ENCODE assay signal across 8 cellular contexts in the genomic region with DNA sequence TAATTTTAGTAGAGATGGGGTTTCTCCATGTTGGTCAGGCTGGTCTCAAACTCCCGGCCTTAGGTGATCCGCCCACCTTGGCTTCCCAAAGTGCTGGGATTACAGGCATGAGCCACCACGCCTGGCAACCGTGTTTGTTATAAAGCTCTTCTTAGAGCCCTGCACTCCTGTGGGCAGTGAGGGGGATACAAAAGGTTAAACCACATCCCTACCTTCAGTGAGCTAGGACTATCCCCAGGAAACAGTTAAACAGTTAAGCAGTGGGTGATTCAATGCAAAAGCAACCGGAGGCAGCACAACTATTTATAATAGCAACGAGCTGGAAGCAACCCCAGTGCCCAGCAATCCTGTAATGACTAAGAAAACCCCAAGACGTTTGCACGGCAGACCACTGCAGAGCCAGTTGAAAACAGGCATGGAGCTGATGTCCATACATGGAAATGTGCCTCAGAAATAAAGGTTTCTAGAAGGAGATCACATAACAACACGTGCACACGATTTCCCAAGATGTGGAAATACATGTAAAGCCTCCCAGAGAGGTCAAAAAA.
DNase-seq lines count a peak whose midpoint lies in the region; ATAC-seq and TF ChIP-seq lines count a peak whose summit lies in the region.

No MANE protein-coding gene starts in this region.

- H3K36me3 Mint-ChIP-seq in activated CD4-positive, alpha-beta T cell treated with anti-CD3 and anti-CD28 coated beads, Interleukin-2, amount 10 ng/mL, durations not matched to agents 7 days and 5 days (ENCODE audit: low read depth) = no peaks in the 10 kb centered on the region

- H3K4me3 ChIP-seq in PC-3 (ENCODE audit: low read length) = no peak overlapping the region
- no peak overlapping the region for H3K4me3 ChIP-seq in fibroblast of mammary gland (ENCODE audit: control insufficient read depth, low read depth, low read length)
- peak overlapping the region; percentile 37 for H3K4me3 ChIP-seq in thoracic aorta

- no peak overlapping the region for H3K4me2 ChIP-seq in PC-3 (ENCODE audit: low read length)

- POLR2A ChIA-PET in activated CD4-positive, alpha-beta T cell treated with anti-CD3 and anti-CD28 coated beads, Interleukin-2, amount 10 ng/mL, durations not matched to agents 7 days and 5 days (lab: Charles Lee) = no interaction called here
- POLR2A ChIA-PET in PC-3 (lab: Charles Lee; ENCODE audit: unreplicated experiment) = interaction anchor here (0.5 kb wide), 2 partner anchors 582 to 1033 kb away, joined by 4 read pairs; no protein-coding TSS in a partner anchor

- no peaks in the 10 kb centered on the region for H3K9me2 ChIP-seq in PC-3 (replicated peaks; ENCODE audit: low read length)

- no peaks in the 10 kb centered on the region for H4K20me1 ChIP-seq in PC-3 (ENCODE audit: low read length)

- DNase-seq in activated CD4-positive, alpha-beta T cell treated with anti-CD3 and anti-CD28 coated beads, Interleukin-2, amount 10 ng/mL, durations not matched to agents 7 days and 5 days = peak; percentile 29
- DNase-seq in activated CD4-positive, alpha-beta T cell treated with anti-CD3 and anti-CD28 coated beads, Interleukin-2, amount 50 U/mL, for 1 hour = no peak
- DNase-seq in PC-3 = peak; percentile 92
- peak; percentile 99 for DNase-seq in fibroblast of mammary gland (ENCODE audit: low read depth)
- peak; percentile 43 for DNase-seq in thoracic aorta (ENCODE audit: low spot score)
- DNase-seq in NCI-H1417 treated with DMSO at 0.1 percent for 48 hours (lab: John Stamatoyannopoulos, UW) = no peak
- no peak for DNase-seq in NCI-H2196 (lab: John Stamatoyannopoulos, UW; ENCODE audit: unreplicated experiment)

- TF ChIP-seq CTCF in PC-3 (conservative IDR thresholded peaks at IDR 0.05; ENCODE audit: low read depth, low read length) (no peak), fibroblast of mammary gland (conservative IDR thresholded peaks at IDR 0.05; ENCODE audit: control insufficient read depth, insufficient read depth, low read depth, low read length) (no peak), thoracic aorta (IDR thresholded peaks at IDR 0.05) (no peak)

- H3K4me3 Mint-ChIP-seq in activated CD4-positive, alpha-beta T cell treated with anti-CD3 and anti-CD28 coated beads, Interleukin-2, amount 10 ng/mL, durations not matched to agents 7 days and 5 days = no peak overlapping the region

- no peaks in the 10 kb centered on the region for H3K79me2 ChIP-seq in PC-3 (ENCODE audit: low read length)

- H3K9me3 ChIP-seq in PC-3 (ENCODE audit: low read length) (no peaks in the 10 kb centered on the region), thoracic aorta (no peaks in the 10 kb centered on the region)

- peak; percentile 80 for ATAC-seq in HG02870 (IDR thresholded peaks at IDR 0.05; ENCODE audit: unreplicated experiment)
- ATAC-seq in PC-3 = peak; percentile 99
- ATAC-seq in thoracic aorta (ENCODE audit: insufficient number of reproducible peaks, low FRiP score, low read depth) = peak; percentile 93

- H3K27me3 ChIP-seq in PC-3 (ENCODE audit: low read length) (no peaks in the 10 kb centered on the region), thoracic aorta (replicated peaks; ENCODE audit: insufficient read depth) (no peaks in the 10 kb centered on the region)

- no peaks in the 10 kb centered on the region for H3K27me3 Mint-ChIP-seq in activated CD4-positive, alpha-beta T cell treated with anti-CD3 and anti-CD28 coated beads, Interleukin-2, amount 10 ng/mL, durations not matched to agents 7 days and 5 days

- H3K4me1 ChIP-seq in PC-3 (ENCODE audit: insufficient read depth, low read length) (peaks cover 8% of the 10 kb centered on the region), thoracic aorta (ENCODE audit: control insufficient read depth in 1 of 2, low read depth in 2 of 2) (peaks cover 7 to 30% of the 10 kb centered on the region in 2 donors)

- H3F3A ChIP-seq in PC-3 (ENCODE audit: low read length, unreplicated experiment) = no peaks in the 10 kb centered on the region

- no peak overlapping the region for H2AFZ ChIP-seq in PC-3 (ENCODE audit: low read length)

- intact Hi-C loops in PC-3 (cut with micrococcal nuclease) = no loop called here

- H3K4me1 Mint-ChIP-seq in activated CD4-positive, alpha-beta T cell treated with anti-CD3 and anti-CD28 coated beads, Interleukin-2, amount 10 ng/mL, durations not matched to agents 7 days and 5 days = peaks cover 23% of the 10 kb centered on the region

- BruUV-seq in PC-3 (replicated peaks; lab: Mats Ljungman, UMichigan) = no TSS peak

- CTCF ChIA-PET in activated CD4-positive, alpha-beta T cell treated with anti-CD3 and anti-CD28 coated beads, Interleukin-2, amount 10 ng/mL, durations not matched to agents 7 days and 5 days (lab: Charles Lee) = interaction anchor here (0.9 to 1.6 kb wide), 7 partner anchors 9 to 49 kb away, joined by 3 to 6 read pairs (median 5); no protein-coding TSS in a partner anchor
- CTCF ChIA-PET in PC-3 (lab: Charles Lee) = interaction anchor here (1.0 kb wide), 1 partner anchor 15 kb away, joined by 4 read pairs; no protein-coding TSS in a partner anchor

- H3K36me3 ChIP-seq in PC-3 (ENCODE audit: low read depth, low read length) (no peaks in the 10 kb centered on the region), thoracic aorta (no peaks in the 10 kb centered on the region)

- peaks cover 3% of the 10 kb centered on the region for H3K9me3 Mint-ChIP-seq in activated CD4-positive, alpha-beta T cell treated with anti-CD3 and anti-CD28 coated beads, Interleukin-2, amount 10 ng/mL, durations not matched to agents 7 days and 5 days

- peak overlapping the region; percentile 40 for H3K9ac ChIP-seq in PC-3 (ENCODE audit: low read length)

- H3K27ac Mint-ChIP-seq in activated CD4-positive, alpha-beta T cell treated with anti-CD3 and anti-CD28 coated beads, Interleukin-2, amount 10 ng/mL, durations not matched to agents 7 days and 5 days = peak overlapping the region; percentile 71

- H3K27ac ChIP-seq in PC-3 (ENCODE audit: low read length) (peak overlapping the region; percentile 84), thoracic aorta (peak overlapping the region; percentile 55 to 69)

Comparison
In these comparisons a context has a peak if more than half of its experiments do, and no peak if none do; other contexts are left out.
1. DNase-seq: peak in activated CD4-positive, alpha-beta T cell treated with anti-CD3 and anti-CD28 coated beads, Interleukin-2, amount 10 ng/mL, durations not matched to agents 7 days and 5 days (single experiment), PC-3 (single experiment), fibroblast of mammary gland (single experiment) and thoracic aorta (single experiment); none in activated CD4-positive, alpha-beta T cell treated with anti-CD3 and anti-CD28 coated beads, Interleukin-2, amount 50 U/mL, for 1 hour (single experiment), NCI-H1417 treated with DMSO at 0.1 percent for 48 hours (single experiment) and NCI-H2196 (single experiment).
2. Peak in every context shown above with its lines, with median percentiles within 50 percentile points of each other: ATAC-seq.